In the genomic region with DNA sequence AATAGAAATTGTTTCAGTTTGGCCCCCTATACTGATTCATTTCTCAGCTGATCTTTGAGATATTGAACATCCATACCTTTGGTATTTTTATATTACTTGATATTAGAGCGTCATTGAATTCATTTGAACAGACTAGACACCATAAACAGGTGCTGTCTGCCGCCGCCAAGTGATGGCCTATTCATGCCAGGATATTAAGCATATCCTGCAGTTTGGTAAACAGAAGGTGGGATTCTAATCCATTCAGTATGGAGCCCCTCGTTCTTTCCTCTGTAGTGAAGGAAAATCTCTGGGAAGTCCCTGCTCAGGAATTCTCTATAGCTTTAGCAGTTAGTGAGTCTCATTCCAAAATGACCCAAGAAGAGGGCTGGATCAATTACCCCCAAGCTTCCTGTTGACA, we compare ENCODE assay signal across 20 cellular contexts. TPM values are rescaled to one million over a fixed set of nuclear protein-coding genes. Genes with fewer than 3 reads are reported as not detected.
DNase-seq lines count a peak whose midpoint lies in the region; ATAC-seq and TF ChIP-seq lines count a peak whose summit lies in the region.
"Had no signal": no experiment of that assay in that cellular context is flagged by ENCODE, and none has a peak within 500 bp of the region (broad histone marks: within the 10 kb centered on the region; RNA-seq: fewer than 3 reads in every experiment).

No MANE protein-coding gene starts in this region.

- 90 to 100% methylated on average over 3 of the region's 4 CpGs for WGBS in mesodermal cell (ENCODE audit: insufficient coverage in 2 of 2), 2 experiments

- no peak for ATAC-seq in thoracic aorta (ENCODE audit: insufficient number of reproducible peaks, low FRiP score, low read depth)

- H3K36me3 ChIP-seq in MM.1S (replicated peaks; ENCODE audit: insufficient read depth, low read length) (no peaks in the 10 kb centered on the region), mesodermal cell (ENCODE audit: control insufficient read depth, insufficient read depth, low read length) (no peaks in the 10 kb centered on the region), thoracic aorta (no peaks in the 10 kb centered on the region)
- H3K36me3 ChIP-seq: BE2C had no signal

- peaks cover 2% of the 10 kb centered on the region for H3K36me3 Mint-ChIP-seq in chondrocyte (ENCODE audit: low read depth)
- H3K36me3 Mint-ChIP-seq: IgD-negative memory B cell had no signal

- no peaks in the 10 kb centered on the region for H3K9me3 Mint-ChIP-seq in chondrocyte (ENCODE audit: low read depth)

- DNase-seq in MM.1S = no peak
- DNase-seq in chondrocyte (ENCODE audit: low spot score) = no peak
- no peak for DNase-seq in thoracic aorta (ENCODE audit: low spot score)
- no peak for DNase-seq in NCI-H345 treated with DMSO at 0.1 percent for 48 hours (lab: John Stamatoyannopoulos, UW; ENCODE audit: unreplicated experiment)
- DNase-seq in GF-D8 (lab: John Stamatoyannopoulos, UW) = no peak
- no peak for DNase-seq in epidermal melanocyte (ENCODE audit: insufficient read length, low spot score)
- DNase-seq in HPDE6-E6E7 (ENCODE audit: extremely low spot score) = no peak
- DNase-seq: activated CD8-positive, alpha-beta T cell treated with anti-CD3 and anti-CD28 coated beads, Interleukin-2, amount 10 ng/mL, durations not matched to agents 7 days and 5 days; activated gamma-delta T cell; BE2C; DMS79 treated with DMSO at 0.1 percent for 48 hours; effector CD4-positive, alpha-beta T cell; naive B cell; NCI-H1092 treated with DMSO at 0.1 percent for 48 hours; NCI-H2227 treated with DMSO at 0.1 percent for 48 hours; stimulated activated naive CD4-positive, alpha-beta T cell had no signal

- H3K79me2 ChIP-seq in MM.1S (ENCODE audit: low read length) = no peaks in the 10 kb centered on the region

- H2AFZ ChIP-seq in MM.1S (ENCODE audit: low read length) = peak overlapping the region; percentile 39; the same call in 1 of the 2 replicates

- H3K27me3 ChIP-seq in MM.1S (replicated peaks; ENCODE audit: insufficient read depth, low read length) (no peaks in the 10 kb centered on the region), thoracic aorta (replicated peaks; ENCODE audit: insufficient read depth) (no peaks in the 10 kb centered on the region)
- H3K27me3 ChIP-seq: BE2C, body of pancreas had no signal

- peak overlapping the region; percentile 94 for H3K27ac Mint-ChIP-seq in chondrocyte (ENCODE audit: unreplicated experiment)
- H3K27ac Mint-ChIP-seq: activated CD8-positive, alpha-beta T cell treated with anti-CD3 and anti-CD28 coated beads, Interleukin-2, amount 10 ng/mL, durations not matched to agents 7 days and 5 days; IgD-negative memory B cell; naive B cell had no signal

- no peaks in the 10 kb centered on the region for H4K20me1 ChIP-seq in MM.1S (ENCODE audit: insufficient read depth, low read length)

- H3K4me1 Mint-ChIP-seq in chondrocyte (ENCODE audit: low read depth) = peaks cover 76% of the 10 kb centered on the region

- H3K27me3 Mint-ChIP-seq in chondrocyte (ENCODE audit: low read depth) = no peaks in the 10 kb centered on the region

- TF ChIP-seq CTCF in MM.1S (IDR thresholded peaks at IDR 0.05; ENCODE audit: low read length) = no peak
- no peak for TF ChIP-seq CTCF in chondrocyte (IDR thresholded peaks at IDR 0.05)
- TF ChIP-seq CTCF in thoracic aorta (IDR thresholded peaks at IDR 0.05) = no peak

- no peak overlapping the region for H3K4me3 Mint-ChIP-seq in chondrocyte (ENCODE audit: unreplicated experiment)
- H3K4me3 Mint-ChIP-seq: activated CD8-positive, alpha-beta T cell treated with anti-CD3 and anti-CD28 coated beads, Interleukin-2, amount 10 ng/mL, durations not matched to agents 7 days and 5 days; IgD-negative memory B cell; naive B cell had no signal

- peaks cover 3% of the 10 kb centered on the region for H3F3A ChIP-seq in MM.1S (ENCODE audit: insufficient read depth, low read length)

- H3K4me3 ChIP-seq in MM.1S (ENCODE audit: low read length) = no peak overlapping the region
- no peak overlapping the region for H3K4me3 ChIP-seq in mesodermal cell (ENCODE audit: extremely low read depth, insufficient read depth, low read length, poor library complexity, severe bottlenecking)
- H3K4me3 ChIP-seq in thoracic aorta = no peak overlapping the region
- H3K4me3 ChIP-seq: body of pancreas had no signal

- peaks cover 58% of the 10 kb centered on the region for H3K4me1 ChIP-seq in MM.1S (ENCODE audit: low read length)
- peaks cover 35% of the 10 kb centered on the region for H3K4me1 ChIP-seq in mesodermal cell (ENCODE audit: control insufficient read depth, insufficient read depth, low read length, poor library complexity, severe bottlenecking)
- H3K4me1 ChIP-seq in thoracic aorta (ENCODE audit: control insufficient read depth in 1 of 2, low read depth in 2 of 2) = peaks cover 62 to 77% of the 10 kb centered on the region in 2 donors
- H3K4me1 ChIP-seq: BE2C, body of pancreas had no signal

- H3K4me2 ChIP-seq in MM.1S (ENCODE audit: low read depth, low read length) = peak overlapping the region; percentile 26

- H3K27ac ChIP-seq in MM.1S (ENCODE audit: low read length) (peak overlapping the region; percentile 28; the same call in 1 of the 2 replicates), mesodermal cell (ENCODE audit: low read depth, low read length, severe bottlenecking) (peak overlapping the region; percentile 47), thoracic aorta (peak overlapping the region; percentile 84 to 97)

- H3K9me2 ChIP-seq in MM.1S (replicated peaks; ENCODE audit: insufficient read depth, low read length) = no peaks in the 10 kb centered on the region

- H3K9me3 ChIP-seq in MM.1S (replicated peaks; ENCODE audit: insufficient read depth, low read length) (no peaks in the 10 kb centered on the region), mesodermal cell (ENCODE audit: control insufficient read depth, low read length) (no peaks in the 10 kb centered on the region), thoracic aorta (no peaks in the 10 kb centered on the region)
- H3K9me3 ChIP-seq: BE2C, body of pancreas had no signal

- H3K9ac ChIP-seq in MM.1S (ENCODE audit: low read length) = no peak overlapping the region

RNA-seq across cellular contexts. Expression of a gene that starts 23.0 kb away (rescaled TPM):
- 0.05 TPM in 1 of 3 replicates, not detected in the others for total RNA-seq in chondrocyte
- polyA plus RNA-seq in mesodermal cell (2013, experiment 1 of 2) = 0.29 TPM
- polyA plus RNA-seq in mesodermal cell (2013, experiment 2 of 2) = not detected
- 1 to 10 TPM; 3.5 to 4.3 TPM for total RNA-seq in thoracic aorta
- total RNA-seq: H1 had no signal
- polyA plus RNA-seq: H1 had no signal

Comparison
In these comparisons a context has a peak if more than half of its experiments do, and no peak if none do; other contexts are left out.
1. H3K27ac ChIP-seq: peak in every context shown above with its lines; median percentile 90 in thoracic aorta; 47 in mesodermal cell; 28 in MM.1S.